20 cellular contexts compared by ENCODE assay signal in the genomic region with DNA sequence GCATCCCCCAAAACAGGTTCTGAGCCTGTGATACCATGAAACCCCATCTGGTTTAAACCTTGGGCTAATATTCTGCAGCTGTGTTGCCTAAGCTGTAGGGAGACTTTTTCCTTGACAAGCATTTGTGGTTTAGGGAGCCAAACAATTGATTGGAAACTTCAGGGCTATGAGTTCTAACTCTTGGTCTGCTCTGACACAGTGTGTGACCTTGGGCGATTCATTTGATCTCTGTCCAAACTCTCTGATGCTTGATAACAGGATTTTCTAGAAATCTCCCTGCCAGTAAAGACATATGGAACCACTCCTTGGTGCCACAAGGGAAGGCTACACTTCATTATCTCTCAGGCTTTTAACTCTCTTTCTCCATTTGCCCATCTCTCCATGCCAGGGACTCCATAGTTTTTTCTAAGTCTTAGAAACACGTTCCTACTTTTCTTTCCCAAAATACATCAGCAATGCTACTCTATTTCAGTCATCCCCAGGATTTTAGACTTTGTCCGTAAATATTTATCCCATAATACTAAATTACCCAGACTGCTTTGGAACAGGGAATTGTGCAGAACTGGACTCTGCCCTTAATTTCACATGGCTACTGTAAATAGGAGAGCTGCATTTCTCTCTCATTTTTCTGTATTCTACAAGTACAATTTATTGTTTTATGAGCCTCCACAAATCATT.
"Had no signal": no experiment of that assay in that cellular context is flagged by ENCODE, and none has a peak within 500 bp of the region (broad histone marks: within the 10 kb centered on the region; RNA-seq: fewer than 3 reads in every experiment).

No MANE protein-coding gene starts in this region.

- H3K4me3 ChIP-seq: pancreas, psoas muscle, right atrium auricular region, suprapubic skin, transverse colon had no signal

- H3K4me1 ChIP-seq: psoas muscle, right atrium auricular region, suprapubic skin had no signal

- H3K4me3 Mint-ChIP-seq: activated CD4-positive, alpha-beta memory T cell treated with anti-CD3 and anti-CD28 coated beads for 36 hours; activated naive CD4-positive, alpha-beta T cell treated with anti-CD3 and anti-CD28 coated beads, Interleukin-2, amount 10 ng/mL, durations not matched to agents 7 days and 5 days; dendritic cell treated with granulocyte-macrophage colony-stimulating factor and Interleukin-4, amounts not matched to agents 40 ng/mL and 50 ng/mL, for 4 days; nephron progenitor cell; stimulated activated effector memory CD8-positive, alpha-beta T cell treated with anti-CD3 and anti-CD28 coated beads, Interleukin-12 subunit alpha, Interleukin-12 subunit beta, amount 100 ng/mL, for 72 hours; stimulated activated naive CD8-positive, alpha-beta T cell treated with anti-CD3 and anti-CD28 coated beads, Interleukin-15, amount 100 ng/mL, for 72 hours had no signal

- H3K36me3 ChIP-seq: pancreas, right atrium auricular region, suprapubic skin, transverse colon had no signal

- H3K27me3 Mint-ChIP-seq: activated CD4-positive, alpha-beta memory T cell treated with anti-CD3 and anti-CD28 coated beads for 36 hours; dendritic cell treated with granulocyte-macrophage colony-stimulating factor and Interleukin-4, amounts not matched to agents 40 ng/mL and 50 ng/mL, for 4 days; stimulated activated naive CD8-positive, alpha-beta T cell treated with anti-CD3 and anti-CD28 coated beads, Interleukin-15, amount 100 ng/mL, for 72 hours had no signal

- H3K9me3 ChIP-seq: pancreas, psoas muscle, right atrium auricular region, suprapubic skin, transverse colon had no signal

- H3K27me3 ChIP-seq: pancreas, right atrium auricular region, suprapubic skin, transverse colon had no signal

- H3K4me1 Mint-ChIP-seq: activated naive CD4-positive, alpha-beta T cell treated with anti-CD3 and anti-CD28 coated beads, Interleukin-2, amount 10 ng/mL, durations not matched to agents 7 days and 5 days; stimulated activated effector memory CD8-positive, alpha-beta T cell treated with anti-CD3 and anti-CD28 coated beads, Interleukin-12 subunit alpha, Interleukin-12 subunit beta, amount 100 ng/mL, for 72 hours; stimulated activated naive CD8-positive, alpha-beta T cell treated with anti-CD3 and anti-CD28 coated beads, Interleukin-15, amount 100 ng/mL, for 72 hours had no signal

- DNase-seq: activated CD4-positive, alpha-beta memory T cell treated with anti-CD3 and anti-CD28 coated beads for 36 hours; activated CD4-positive, alpha-beta T cell treated with anti-CD3 and anti-CD28 coated beads for 48 hours; activated effector memory CD4-positive, alpha-beta T cell treated with anti-CD3 and anti-CD28 coated beads, Interleukin-2, amount 50 U/mL, for 16 hours; activated naive CD4-positive, alpha-beta T cell treated with anti-CD3 and anti-CD28 coated beads, Interleukin-2, amount 10 ng/mL, durations not matched to agents 7 days and 5 days; activated T-cell treated with anti-CD3 and anti-CD28 coated beads for 4 hours; effector CD4-positive, alpha-beta T cell; glutamatergic neuron; hippocampal formation; kidney glomerular epithelial cell; left ventricle myocardium superior; nephron progenitor cell; pancreas; psoas muscle; stimulated activated CD4-positive, alpha-beta T cell treated with anti-CD3 and anti-CD28 coated beads, Interleukin-12 subunit alpha, Interleukin-12 subunit beta, amount 100 ng/mL, for 4 hours; stimulated activated naive CD8-positive, alpha-beta T cell treated with anti-CD3 and anti-CD28 coated beads, Interleukin-15, amount 100 ng/mL, for 72 hours; transverse colon had no signal

- ATAC-seq: left ventricle myocardium superior; psoas muscle; stimulated activated effector memory CD8-positive, alpha-beta T cell treated with anti-CD3 and anti-CD28 coated beads, Interleukin-12 subunit alpha, Interleukin-12 subunit beta, amount 100 ng/mL, for 72 hours; stimulated activated naive CD8-positive, alpha-beta T cell treated with anti-CD3 and anti-CD28 coated beads, Interleukin-15, amount 100 ng/mL, for 72 hours had no signal

- H3K9me3 Mint-ChIP-seq: activated CD4-positive, alpha-beta memory T cell treated with anti-CD3 and anti-CD28 coated beads for 36 hours; activated naive CD4-positive, alpha-beta T cell treated with anti-CD3 and anti-CD28 coated beads, Interleukin-2, amount 10 ng/mL, durations not matched to agents 7 days and 5 days; dendritic cell treated with granulocyte-macrophage colony-stimulating factor and Interleukin-4, amounts not matched to agents 40 ng/mL and 50 ng/mL, for 4 days; nephron progenitor cell had no signal

- H3K27ac Mint-ChIP-seq: activated CD4-positive, alpha-beta memory T cell treated with anti-CD3 and anti-CD28 coated beads for 36 hours; activated naive CD4-positive, alpha-beta T cell treated with anti-CD3 and anti-CD28 coated beads, Interleukin-2, amount 10 ng/mL, durations not matched to agents 7 days and 5 days; dendritic cell treated with granulocyte-macrophage colony-stimulating factor and Interleukin-4, amounts not matched to agents 40 ng/mL and 50 ng/mL, for 4 days; nephron progenitor cell; stimulated activated effector memory CD8-positive, alpha-beta T cell treated with anti-CD3 and anti-CD28 coated beads, Interleukin-12 subunit alpha, Interleukin-12 subunit beta, amount 100 ng/mL, for 72 hours; stimulated activated naive CD8-positive, alpha-beta T cell treated with anti-CD3 and anti-CD28 coated beads, Interleukin-15, amount 100 ng/mL, for 72 hours had no signal

- H3K36me3 Mint-ChIP-seq: activated CD4-positive, alpha-beta memory T cell treated with anti-CD3 and anti-CD28 coated beads for 36 hours; activated naive CD4-positive, alpha-beta T cell treated with anti-CD3 and anti-CD28 coated beads, Interleukin-2, amount 10 ng/mL, durations not matched to agents 7 days and 5 days; stimulated activated effector memory CD8-positive, alpha-beta T cell treated with anti-CD3 and anti-CD28 coated beads, Interleukin-12 subunit alpha, Interleukin-12 subunit beta, amount 100 ng/mL, for 72 hours had no signal
